19 cellular contexts compared by ENCODE assay signal in genomic region chr15:45594322-45594721, GRCh38.
"Had no signal": no experiment of that assay in that cellular context is flagged by ENCODE, and none has a peak within 500 bp of the region (broad histone marks: within the 10 kb centered on the region; RNA-seq: fewer than 3 reads in every experiment).

No MANE protein-coding gene starts in this region.

- H3K27ac ChIP-seq: epithelial cell of prostate, foreskin keratinocyte, prostate gland, right atrium auricular region, testis had no signal

- ATAC-seq: activated CD8-positive, alpha-beta T cell treated with anti-CD3 and anti-CD28 coated beads for 36 hours; activated T-helper 17 cell treated with anti-CD3 and anti-CD28 coated beads, Interleukin-2, amount 50 U/mL, for 72 hours; foreskin keratinocyte; left ventricle myocardium superior; naive thymus-derived CD8-positive, alpha-beta T cell; T-cell had no signal

- H3K9me3 Mint-ChIP-seq: activated CD8-positive, alpha-beta T cell treated with anti-CD3 and anti-CD28 coated beads for 36 hours; activated T-helper 17 cell treated with anti-CD3 and anti-CD28 coated beads, Interleukin-2, amount 50 U/mL, for 72 hours; T-cell; type B pancreatic cell had no signal

- H3K9me3 ChIP-seq: prostate gland, right atrium auricular region, testis had no signal

- H3K4me3 Mint-ChIP-seq: activated CD8-positive, alpha-beta T cell treated with anti-CD3 and anti-CD28 coated beads for 36 hours; activated naive CD8-positive, alpha-beta T cell treated with anti-CD3 and anti-CD28 coated beads for 36 hours; activated T-helper 17 cell treated with anti-CD3 and anti-CD28 coated beads, Interleukin-2, amount 50 U/mL, for 72 hours; naive thymus-derived CD8-positive, alpha-beta T cell; T-cell; type B pancreatic cell had no signal

- DNase-seq: activated CD4-positive, alpha-beta T cell treated with anti-CD3 and anti-CD28 coated beads for 48 hours; activated CD4-positive, CD25-positive, alpha-beta regulatory T cell; activated CD8-positive, alpha-beta T cell treated with anti-CD3 and anti-CD28 coated beads for 36 hours; activated naive CD4-positive, alpha-beta T cell; activated naive CD8-positive, alpha-beta T cell treated with anti-CD3 and anti-CD28 coated beads for 36 hours; activated T-cell treated with anti-CD3 and anti-CD28 coated beads, Interleukin-2, amount 50 U/mL, for 1 hour; cerebellar nuclear complex; foreskin keratinocyte; hippocampal formation; kidney; left ventricle myocardium superior; naive thymus-derived CD8-positive, alpha-beta T cell; T-cell; testis had no signal

- H3K27me3 Mint-ChIP-seq: activated CD8-positive, alpha-beta T cell treated with anti-CD3 and anti-CD28 coated beads for 36 hours; activated naive CD8-positive, alpha-beta T cell treated with anti-CD3 and anti-CD28 coated beads for 36 hours; activated T-helper 17 cell treated with anti-CD3 and anti-CD28 coated beads, Interleukin-2, amount 50 U/mL, for 72 hours; naive thymus-derived CD8-positive, alpha-beta T cell; T-cell; type B pancreatic cell had no signal

- H3K36me3 ChIP-seq: prostate gland had no signal

- H3K4me1 ChIP-seq: prostate gland had no signal

- H3K4me3 ChIP-seq: prostate gland, right atrium auricular region, testis had no signal

- H3K27ac Mint-ChIP-seq: activated CD8-positive, alpha-beta T cell treated with anti-CD3 and anti-CD28 coated beads for 36 hours; activated naive CD8-positive, alpha-beta T cell treated with anti-CD3 and anti-CD28 coated beads for 36 hours; activated T-helper 17 cell treated with anti-CD3 and anti-CD28 coated beads, Interleukin-2, amount 50 U/mL, for 72 hours; T-cell; type B pancreatic cell had no signal

- H3K27me3 ChIP-seq: foreskin keratinocyte, right atrium auricular region, testis had no signal
